16 cellular contexts compared by ENCODE assay signal in genomic region chr3:127426444-127427168, GRCh38.
DNase-seq lines count a peak whose midpoint lies in the region; ATAC-seq and TF ChIP-seq lines count a peak whose summit lies in the region.
"Had no signal": no experiment of that assay in that cellular context is flagged by ENCODE, and none has a peak within 500 bp of the region (broad histone marks: within the 10 kb centered on the region; RNA-seq: fewer than 3 reads in every experiment).

No MANE protein-coding gene starts in this region.

- no peak overlapping the region for H4K8ac ChIP-seq in H9 (replicated peaks; ENCODE audit: insufficient read length, low read depth, low read length)

- H4K91ac ChIP-seq in H9 (ENCODE audit: insufficient read length, low read depth, low read length), result no peak overlapping the region

- WGBS in H9 (ENCODE audit: extremely low coverage, insufficient read length, low lambda C conversion rate), result no CpG with 5 or more reads among the region's 18 CpGs
- WGBS in ectodermal cell, 2 experiments, result 28 to 42% methylated on average over 17 to 18 of the region's 18 CpGs
- 25% methylated on average over 14 of the region's 18 CpGs for WGBS in esophagus muscularis mucosa

- H3K56ac ChIP-seq in H9 (ENCODE audit: insufficient read length, low read depth, low read length), result no peak overlapping the region

- no peak overlapping the region for H3K14ac ChIP-seq in H9 (ENCODE audit: insufficient read depth, low read length)

- H3K27me3 ChIP-seq in BE2C, result no peaks in the 10 kb centered on the region
- H3K27me3 ChIP-seq in H9 (ENCODE audit: insufficient read depth, low read length), result no peaks in the 10 kb centered on the region; the same call in 1 of the 2 replicates
- no peaks in the 10 kb centered on the region for H3K27me3 ChIP-seq in ectodermal cell (ENCODE audit: control insufficient read depth, insufficient read depth, low read length, poor library complexity, severe bottlenecking)
- peaks cover 0 to 73% (median 8%) of the 10 kb centered on the region in 4 donors for H3K27me3 ChIP-seq in esophagus muscularis mucosa
- H3K27me3 ChIP-seq: thyroid gland had no signal

- no peak for TF ChIP-seq POLR2A in esophagus muscularis mucosa (IDR thresholded peaks at IDR 0.05; ENCODE audit: low read depth)

- TF ChIP-seq EP300 in esophagus muscularis mucosa (IDR thresholded peaks at IDR 0.05), result no peak

- peak; percentile 41 for DNase-seq in BE2C
- peak; percentile 18 for DNase-seq in H9
- DNase-seq in neural crest cell (ENCODE audit: low read depth, low spot score), result peak; percentile 45
- DNase-seq in LoVo (ENCODE audit: low spot score), result no peak
- DNase-seq in esophagus muscularis mucosa (ENCODE audit: extremely low spot score), result no peak
- DNase-seq: activated CD4-positive, CD25-positive, alpha-beta regulatory T cell; activated effector memory CD4-positive, alpha-beta T cell treated with anti-CD3 and anti-CD28 coated beads, Interleukin-2, amount 50 U/mL, for 16 hours; gastrocnemius medialis; NCI-H2081 treated with DMSO at 0.1 percent for 48 hours; NK-92 treated with Interleukin-12 subunit alpha and Interleukin-12 subunit beta, amount 100 ng/mL, for 24 hours; thyroid gland had no signal

- no peak overlapping the region for H2AK5ac ChIP-seq in H9 (ENCODE audit: insufficient read length, low read length)

- H3K9me3 ChIP-seq in BE2C (no peaks in the 10 kb centered on the region), H9 (ENCODE audit: control insufficient read depth, low read depth, low read length) (no peaks in the 10 kb centered on the region), ectodermal cell (ENCODE audit: control insufficient read depth, low read length) (no peaks in the 10 kb centered on the region), esophagus muscularis mucosa (peaks cover 0 to 4% (median 0%) of the 10 kb centered on the region in 4 donors)
- H3K9me3 ChIP-seq: gastrocnemius medialis, thyroid gland had no signal

- no peak overlapping the region for H3K18ac ChIP-seq in H9 (ENCODE audit: insufficient read length, low read depth, low read length)

- H3K79me2 ChIP-seq in H9 (ENCODE audit: insufficient read depth, low read length), result no peaks in the 10 kb centered on the region

- ATAC-seq in GM19328 (IDR thresholded peaks at IDR 0.05; ENCODE audit: unreplicated experiment), result no peak
- ATAC-seq in HG03521 (IDR thresholded peaks at IDR 0.05; ENCODE audit: unreplicated experiment), result no peak
- ATAC-seq: gastrocnemius medialis had no signal

- H3K4me2 ChIP-seq in H9 (ENCODE audit: insufficient read depth, insufficient read length, low read length), result no peak overlapping the region
- H3K4me2 ChIP-seq: smooth muscle cell had no signal

- H4K20me1 ChIP-seq in H9 (ENCODE audit: control insufficient read depth, insufficient read depth, insufficient read length), result no peaks in the 10 kb centered on the region

- H2AFZ ChIP-seq in H9 (ENCODE audit: low read length), result no peak overlapping the region

- TF ChIP-seq CTCF in BE2C (IDR thresholded peaks at IDR 0.05; ENCODE audit: low read depth, low read length) (no peak), H9 (conservative IDR thresholded peaks at IDR 0.05) (no peak), neural crest cell (conservative IDR thresholded peaks at IDR 0.05) (no peak), esophagus muscularis mucosa (IDR thresholded peaks at IDR 0.05) (no peak)

- H3K9me3 Mint-ChIP-seq in H9 (no peaks in the 10 kb centered on the region; a peak in 1 of 5 replicates), neural crest cell (no peaks in the 10 kb centered on the region)
- H3K9me3 Mint-ChIP-seq: memory B cell had no signal

- no peak overlapping the region for H2BK20ac ChIP-seq in H9 (ENCODE audit: low read depth, low read length, poor library complexity, severe bottlenecking)

- H2BK5ac ChIP-seq in H9 (ENCODE audit: insufficient read length, low read length), result no peak overlapping the region

- no peak overlapping the region for H3K23ac ChIP-seq in H9 (ENCODE audit: insufficient read length, low read depth, low read length)

- H3T11ph ChIP-seq in H9 (ENCODE audit: low read length), result no peak overlapping the region

- peaks cover 13% of the 10 kb centered on the region for H3K27me3 Mint-ChIP-seq in H9 (ENCODE audit: low read depth)
- H3K27me3 Mint-ChIP-seq in neural crest cell (ENCODE audit: low read depth), result peaks cover under 1% of the 10 kb centered on the region

- intact Hi-C loops in esophagus muscularis mucosa (cut with DNase I), result no loop called here

- peaks cover 30 to 51% of the 10 kb centered on the region in 2 experiments for H3K4me1 Mint-ChIP-seq in H9
- H3K4me1 Mint-ChIP-seq in neural crest cell, result peaks cover 66% of the 10 kb centered on the region

- no peak overlapping the region for H3K4ac ChIP-seq in H9 (ENCODE audit: low read depth, low read length)

- H4K5ac ChIP-seq in H9 (ENCODE audit: insufficient read length, low read depth, low read length), result no peak overlapping the region

- H2BK12ac ChIP-seq in H9 (ENCODE audit: insufficient read length, low read depth, low read length), result no peak overlapping the region

- peak overlapping the region in 1 of 3 experiments; percentile 76; a peak in 2 of 7 replicates for H3K27ac Mint-ChIP-seq in H9
- peak overlapping the region; percentile 97 for H3K27ac Mint-ChIP-seq in neural crest cell (ENCODE audit: unreplicated experiment)
- H3K27ac Mint-ChIP-seq: memory B cell had no signal

- H3K36me3 ChIP-seq in BE2C (no peaks in the 10 kb centered on the region), ectodermal cell (ENCODE audit: control insufficient read depth, insufficient read depth, low read length) (no peaks in the 10 kb centered on the region), esophagus muscularis mucosa (no peaks in the 10 kb centered on the region)
- H3K36me3 ChIP-seq: gastrocnemius medialis, thyroid gland had no signal

- H2BK15ac ChIP-seq in H9 (ENCODE audit: low read depth, low read length), result no peak overlapping the region

- H3K4me1 ChIP-seq in BE2C, result peaks cover 4% of the 10 kb centered on the region
- peaks cover 7% of the 10 kb centered on the region for H3K4me1 ChIP-seq in H9 (ENCODE audit: insufficient read depth, low read length)
- H3K4me1 ChIP-seq in ectodermal cell (ENCODE audit: control insufficient read depth, insufficient read depth, low read length), result peaks cover 64% of the 10 kb centered on the region
- peaks cover 0 to 9% (median 4%) of the 10 kb centered on the region in 4 donors for H3K4me1 ChIP-seq in esophagus muscularis mucosa
- H3K4me1 ChIP-seq: gastrocnemius medialis, thyroid gland had no signal

- H3K9ac ChIP-seq in H9 (ENCODE audit: extremely low read depth, insufficient read length, low read length), result no peak overlapping the region

- H3K23me2 ChIP-seq in H9 (ENCODE audit: insufficient read length, low read depth, low read length, poor library complexity, severe bottlenecking), result no peaks in the 10 kb centered on the region

- H3K36me3 Mint-ChIP-seq in H9 (ENCODE audit: insufficient read depth in 1 of 3, low read depth in 3 of 3) (no peaks in the 10 kb centered on the region), neural crest cell (ENCODE audit: low read depth) (no peaks in the 10 kb centered on the region)
- H3K36me3 Mint-ChIP-seq: memory B cell had no signal

- no peak overlapping the region for H3K4me3 Mint-ChIP-seq in H9
- peak overlapping the region; percentile 70 for H3K4me3 Mint-ChIP-seq in neural crest cell
- H3K4me3 Mint-ChIP-seq: memory B cell had no signal

- H2BK120ac ChIP-seq in H9 (ENCODE audit: low read depth, low read length, poor library complexity, severe bottlenecking), result no peak overlapping the region

- H3K4me3 ChIP-seq in BE2C (ENCODE audit: low read depth, low read length) (no peak overlapping the region), ectodermal cell (ENCODE audit: insufficient read depth, low read depth, low read length) (no peak overlapping the region), esophagus muscularis mucosa (no peak overlapping the region)
- H3K4me3 ChIP-seq: gastrocnemius medialis, smooth muscle cell, thyroid gland had no signal

- H3K79me1 ChIP-seq in H9 (ENCODE audit: insufficient read depth, low read depth, low read length, poor library complexity, severe bottlenecking), result no peaks in the 10 kb centered on the region

- H3K27ac ChIP-seq in H9 (ENCODE audit: insufficient read length, low read depth, low read length) (no peak overlapping the region), ectodermal cell (ENCODE audit: insufficient read depth, low read depth, low read length, poor library complexity, severe bottlenecking) (peak overlapping the region; percentile 86), esophagus muscularis mucosa (replicated peaks in 1 of 4) (no peak overlapping the region)
- H3K27ac ChIP-seq: gastrocnemius medialis, thyroid gland had no signal

Comparison
In these comparisons a context has a peak if more than half of its experiments do, and no peak if none do; other contexts are left out.
1. DNase-seq: peak in BE2C (single experiment), H9 (single experiment) and neural crest cell (single experiment); none in LoVo (single experiment) and esophagus muscularis mucosa (single experiment).